8 cellular contexts compared by ENCODE assay signal in genomic region chr2:176454893-176455810, GRCh38.
DNase-seq lines count a peak whose midpoint lies in the region; ATAC-seq and TF ChIP-seq lines count a peak whose summit lies in the region.

No MANE protein-coding gene starts in this region.

- H4K20me1 ChIP-seq in MM.1S (ENCODE audit: insufficient read depth, low read length), result no peaks in the 10 kb centered on the region

- H3K4me3 ChIP-seq in MM.1S (ENCODE audit: low read length) (no peak overlapping the region), SJCRH30 (no peak overlapping the region), transverse colon (no peak overlapping the region)

- DNase-seq in AML-193 (lab: John Stamatoyannopoulos, UW) (peak; percentile 42 to 53), MM.1S (peak; percentile 81), SJCRH30 (peak; percentile 73 to 89), glutamatergic neuron (peak; percentile 94), pons (ENCODE audit: low spot score) (peak; percentile 77), transverse colon (peak; percentile 91)
- DNase-seq in activated naive CD4-positive, alpha-beta T cell (lab: John Stamatoyannopoulos, UW), result peak; percentile 54 to 91 (median 74)

- ATAC-seq in GM19351 (IDR thresholded peaks at IDR 0.05; ENCODE audit: unreplicated experiment), result peak; percentile 80

- H3K9ac ChIP-seq in MM.1S (ENCODE audit: low read length), result no peak overlapping the region

- no peak for TF ChIP-seq POLR2A in transverse colon (IDR thresholded peaks at IDR 0.05)

- H3K27ac ChIP-seq in MM.1S (ENCODE audit: low read length) (no peak overlapping the region), SJCRH30 (no peak overlapping the region), transverse colon (peak overlapping the region; percentile 25 to 68 (median 51))

- intact Hi-C loops in transverse colon (cut with DNase I; ENCODE audit: low total_unique reads), result loop anchor here (5.0 to 10.0 kb wide), 2 partner anchors 97 to 180 kb away; no protein-coding TSS in a partner anchor

- H3K4me2 ChIP-seq in MM.1S (ENCODE audit: low read depth, low read length), result no peak overlapping the region

- TF ChIP-seq CTCF in MM.1S (IDR thresholded peaks at IDR 0.05; ENCODE audit: low read length) (peak; percentile 87), glutamatergic neuron (IDR thresholded peaks at IDR 0.05; ENCODE audit: partially characterized antibody, unreplicated experiment) (peak; percentile 99), transverse colon (IDR thresholded peaks at IDR 0.05) (peak; percentile 89 to 96 (median 95))

- no peaks in the 10 kb centered on the region for H3F3A ChIP-seq in MM.1S (ENCODE audit: insufficient read depth, low read length)

- no peak for TF ChIP-seq EP300 in transverse colon (IDR thresholded peaks at IDR 0.05; ENCODE audit: low read depth)

- 18 to 20% methylated on average over 10 to 11 of the region's 11 CpGs for WGBS in transverse colon (ENCODE audit: low coverage in 1 of 2), 2 donors

- peaks cover 3% of the 10 kb centered on the region for H3K27me3 Mint-ChIP-seq in glutamatergic neuron (ENCODE audit: unreplicated experiment)

- peak overlapping the region; percentile 47; the same call in 1 of the 2 replicates for H2AFZ ChIP-seq in MM.1S (ENCODE audit: low read length)

- no peaks in the 10 kb centered on the region for H3K79me2 ChIP-seq in MM.1S (ENCODE audit: low read length)

- no peak overlapping the region for H3K27ac Mint-ChIP-seq in glutamatergic neuron (ENCODE audit: unreplicated experiment)

- H3K27me3 ChIP-seq in MM.1S (replicated peaks; ENCODE audit: insufficient read depth, low read length), result no peaks in the 10 kb centered on the region
- no peaks in the 10 kb centered on the region for H3K27me3 ChIP-seq in SJCRH30
- no peaks in the 10 kb centered on the region for H3K27me3 ChIP-seq in transverse colon

- no peaks in the 10 kb centered on the region for H3K36me3 Mint-ChIP-seq in glutamatergic neuron (ENCODE audit: unreplicated experiment)

- no peaks in the 10 kb centered on the region for H3K4me1 ChIP-seq in MM.1S (ENCODE audit: low read length)
- H3K4me1 ChIP-seq in SJCRH30, result peaks cover 12% of the 10 kb centered on the region; the same call in 1 of the 2 replicates
- H3K4me1 ChIP-seq in transverse colon, result peaks cover 0 to 7% (median 3%) of the 10 kb centered on the region in 4 donors

- in situ Hi-C loops in transverse colon (cut with MboI; ENCODE audit: low pct_ligation_motif_present in 1 of 4, low pct_unique_long_range_greater_than_20kb in 1 of 4, low sequenced_read_pairs in 3 of 4), result loop anchor here (5.0 to 25.0 kb wide), 6 partner anchors 180 to 357 kb away; partner anchors contain the start of genes HOXD8 (in 2 of the 4) and HOXD9 (in 2 of the 4)

- H3K9me2 ChIP-seq in MM.1S (replicated peaks; ENCODE audit: insufficient read depth, low read length), result no peaks in the 10 kb centered on the region

- H3K9me3 ChIP-seq in MM.1S (replicated peaks; ENCODE audit: insufficient read depth, low read length) (no peaks in the 10 kb centered on the region), SJCRH30 (replicated peaks) (no peaks in the 10 kb centered on the region), transverse colon (no peaks in the 10 kb centered on the region)

- H3K4me1 Mint-ChIP-seq in glutamatergic neuron (ENCODE audit: low read depth, unreplicated experiment), result peaks cover 2% of the 10 kb centered on the region

- peaks cover 2% of the 10 kb centered on the region for H3K9me3 Mint-ChIP-seq in glutamatergic neuron (ENCODE audit: unreplicated experiment)

- no peaks in the 10 kb centered on the region for H3K36me3 ChIP-seq in MM.1S (replicated peaks; ENCODE audit: insufficient read depth, low read length)
- no peaks in the 10 kb centered on the region for H3K36me3 ChIP-seq in SJCRH30
- H3K36me3 ChIP-seq in transverse colon, result no peaks in the 10 kb centered on the region

- no peak overlapping the region for H3K4me3 Mint-ChIP-seq in glutamatergic neuron (ENCODE audit: unreplicated experiment)

Comparison
In these comparisons a context has a peak if more than half of its experiments do, and no peak if none do; other contexts are left out.
1. H3K27ac ChIP-seq: peak in transverse colon (4 of 4); none in MM.1S (single experiment) and SJCRH30 (single experiment).
2. Peak in every context shown above with its lines, with median percentiles within 50 percentile points of each other: DNase-seq and CTCF ChIP-seq.